Comparison of ENCODE assay signal across 19 cellular contexts in genomic region chr4:108628411-108628810, GRCh38. TPM values are rescaled to one million over a fixed set of nuclear protein-coding genes. Genes with fewer than 3 reads are reported as not detected.
A peak's percentile ranks its signal among the peaks of the same experiment; 100 is the strongest.
DNase-seq lines count a peak whose midpoint lies in the region; ATAC-seq and TF ChIP-seq lines count a peak whose summit lies in the region.
"Had no signal": no experiment of that assay in that cellular context is flagged by ENCODE, and none has a peak within 500 bp of the region (broad histone marks: within the 10 kb centered on the region; RNA-seq: fewer than 3 reads in every experiment).

No MANE protein-coding gene starts in this region.

- no peaks in the 10 kb centered on the region for H3K27me3 Mint-ChIP-seq in CD8-positive, alpha-beta T cell (ENCODE audit: low read depth)
- no peaks in the 10 kb centered on the region for H3K27me3 Mint-ChIP-seq in activated CD4-positive, alpha-beta T cell treated with anti-CD3 and anti-CD28 coated beads, Interleukin-2, amount 10 ng/mL, durations not matched to agents 7 days and 5 days
- H3K27me3 Mint-ChIP-seq: CD4-positive, alpha-beta T cell had no signal

- H3K27ac Mint-ChIP-seq in CD8-positive, alpha-beta T cell = peak overlapping the region; percentile 66
- no peak overlapping the region for H3K27ac Mint-ChIP-seq in activated CD4-positive, alpha-beta T cell treated with anti-CD3 and anti-CD28 coated beads, Interleukin-2, amount 10 ng/mL, durations not matched to agents 7 days and 5 days
- H3K27ac Mint-ChIP-seq: CD4-positive, alpha-beta T cell had no signal

- peaks cover 18% of the 10 kb centered on the region for H3K4me1 Mint-ChIP-seq in CD8-positive, alpha-beta T cell (ENCODE audit: low read depth)
- peaks cover 23% of the 10 kb centered on the region for H3K4me1 Mint-ChIP-seq in activated CD4-positive, alpha-beta T cell treated with anti-CD3 and anti-CD28 coated beads, Interleukin-2, amount 10 ng/mL, durations not matched to agents 7 days and 5 days

- H3K4me3 ChIP-seq in CD8-positive, alpha-beta T cell (ENCODE audit: low read depth, low read length) = no peak overlapping the region
- no peak overlapping the region for H3K4me3 ChIP-seq in SK-N-MC
- H3K4me3 ChIP-seq: SJSA1 had no signal

- intact Hi-C loops in CD8-positive, alpha-beta T cell (cut with DNase I, micrococcal nuclease) = loop anchor here in 1 of 2 experiments (10.0 kb wide), 1 partner anchor 806 kb away; the partner anchor contains the start of gene SEC24B

- ATAC-seq in CD8-positive, alpha-beta T cell = no peak
- ATAC-seq: PC-3 had no signal

- DNase-seq in AG08395 (ENCODE audit: low spot score) (peak; percentile 18), SK-N-MC (ENCODE audit: low read depth, low spot score) (no peak), fibroblast of peridontal ligament (ENCODE audit: extremely low read depth) (peak; percentile 19), GM20000 (ENCODE audit: low spot score) (no peak), GM03348 (ENCODE audit: low spot score) (no peak), AG08396 (ENCODE audit: low spot score) (no peak)
- no peak for DNase-seq in CD8-positive, alpha-beta T cell
- DNase-seq in activated CD4-positive, alpha-beta T cell treated with anti-CD3 and anti-CD28 coated beads, Interleukin-2, amount 10 ng/mL, durations not matched to agents 7 days and 5 days = no peak
- DNase-seq: BE2C; CD4-positive, alpha-beta T cell; DMS79 treated with DMSO at 0.1 percent for 48 hours; GF-D8; H7; KBM-7; NCI-H1436; NCI-H2029; NCI-H748 treated with DMSO at 0.1 percent for 48 hours; PC-3 had no signal

- no peak for TF ChIP-seq CTCF in CD8-positive, alpha-beta T cell (IDR thresholded peaks at IDR 0.05)
- no peak for TF ChIP-seq CTCF in GM20000 (IDR thresholded peaks at IDR 0.05; ENCODE audit: extremely low read depth, missing control alignments)

- peaks cover 12% of the 10 kb centered on the region for H3K4me1 ChIP-seq in CD8-positive, alpha-beta T cell (ENCODE audit: insufficient read depth, low read length)
- H3K4me1 ChIP-seq: BE2C, SJSA1 had no signal

- no peaks in the 10 kb centered on the region for H3K9me3 Mint-ChIP-seq in CD8-positive, alpha-beta T cell
- no peaks in the 10 kb centered on the region for H3K9me3 Mint-ChIP-seq in activated CD4-positive, alpha-beta T cell treated with anti-CD3 and anti-CD28 coated beads, Interleukin-2, amount 10 ng/mL, durations not matched to agents 7 days and 5 days
- H3K9me3 Mint-ChIP-seq: CD4-positive, alpha-beta T cell had no signal

- CTCF ChIA-PET in CD8-positive, alpha-beta T cell (lab: Charles Lee) = interaction anchor here (1.0 to 2.1 kb wide), 2 partner anchors 22 to 610 kb away, joined by 3 to 5 read pairs; partner anchors contain the start of gene OSTC
- CTCF ChIA-PET in activated CD4-positive, alpha-beta T cell treated with anti-CD3 and anti-CD28 coated beads, Interleukin-2, amount 10 ng/mL, durations not matched to agents 7 days and 5 days (lab: Charles Lee) = interaction anchor here (1.3 to 1.5 kb wide), 2 partner anchors 11 to 15 kb away, joined by 4 read pairs; no protein-coding TSS in a partner anchor

- no peaks in the 10 kb centered on the region for H3K9me3 ChIP-seq in CD8-positive, alpha-beta T cell (ENCODE audit: low read length)
- no peaks in the 10 kb centered on the region for H3K9me3 ChIP-seq in SK-N-MC (ENCODE audit: low read depth, low read length)
- H3K9me3 ChIP-seq: BE2C, SJSA1 had no signal

- H3K27me3 ChIP-seq in CD8-positive, alpha-beta T cell (ENCODE audit: insufficient read depth, low read length) = no peaks in the 10 kb centered on the region
- H3K27me3 ChIP-seq: BE2C, SJSA1 had no signal

- H3K4me3 Mint-ChIP-seq in CD8-positive, alpha-beta T cell = no peak overlapping the region
- no peak overlapping the region for H3K4me3 Mint-ChIP-seq in activated CD4-positive, alpha-beta T cell treated with anti-CD3 and anti-CD28 coated beads, Interleukin-2, amount 10 ng/mL, durations not matched to agents 7 days and 5 days
- H3K4me3 Mint-ChIP-seq: CD4-positive, alpha-beta T cell had no signal

- H3K27ac ChIP-seq in CD8-positive, alpha-beta T cell (ENCODE audit: low read depth, low read length) = no peak overlapping the region
- H3K27ac ChIP-seq in SK-N-MC = peak overlapping the region; percentile 54
- H3K27ac ChIP-seq: SJSA1 had no signal

- H3K9ac ChIP-seq in SK-N-MC (ENCODE audit: insufficient read length) = no peak overlapping the region

- peaks cover 89% of the 10 kb centered on the region for H3K36me3 Mint-ChIP-seq in CD8-positive, alpha-beta T cell
- peaks cover 68% of the 10 kb centered on the region for H3K36me3 Mint-ChIP-seq in activated CD4-positive, alpha-beta T cell treated with anti-CD3 and anti-CD28 coated beads, Interleukin-2, amount 10 ng/mL, durations not matched to agents 7 days and 5 days (ENCODE audit: low read depth)

- peaks cover 24% of the 10 kb centered on the region for H3K36me3 ChIP-seq in CD8-positive, alpha-beta T cell (ENCODE audit: insufficient read depth, low read length)
- peaks cover 99% of the 10 kb centered on the region for H3K36me3 ChIP-seq in SK-N-MC (ENCODE audit: insufficient read depth, low read length)

- POLR2A ChIA-PET in CD8-positive, alpha-beta T cell (lab: Charles Lee) = no interaction called here
- POLR2A ChIA-PET in activated CD4-positive, alpha-beta T cell treated with anti-CD3 and anti-CD28 coated beads, Interleukin-2, amount 10 ng/mL, durations not matched to agents 7 days and 5 days (lab: Charles Lee) = interaction anchor here (0.6 kb wide), 1 partner anchor 36 kb away, joined by 5 read pairs; no protein-coding TSS in a partner anchor

RNA-seq across cellular contexts. Expression of gene RPL34, which starts 8.0 kb away (rescaled TPM):
- 1,000 to 10,000 TPM; 3,253 to 3,442 TPM for total RNA-seq in CD8-positive, alpha-beta T cell
- 1,000 to 10,000 TPM; 1,241 to 1,376 TPM for total RNA-seq in activated CD4-positive, alpha-beta T cell treated with anti-CD3 and anti-CD28 coated beads, Interleukin-2, amount 10 ng/mL, durations not matched to agents 7 days and 5 days

RNA-seq across cellular contexts. Expression of gene OSTC, which starts 22.0 kb away (rescaled TPM):
- 10 to 100 TPM; 25.6 to 28.1 TPM for total RNA-seq in CD8-positive, alpha-beta T cell
- 10 to 100 TPM; 70.2 to 77.6 TPM for total RNA-seq in activated CD4-positive, alpha-beta T cell treated with anti-CD3 and anti-CD28 coated beads, Interleukin-2, amount 10 ng/mL, durations not matched to agents 7 days and 5 days

Comparison
In these comparisons a context has a peak if more than half of its experiments do, and no peak if none do; other contexts are left out.
1. DNase-seq: peak in AG08395 (single experiment) and fibroblast of peridontal ligament (single experiment); none in CD8-positive, alpha-beta T cell (0 of 7), SK-N-MC (single experiment), GM20000 (single experiment), activated CD4-positive, alpha-beta T cell treated with anti-CD3 and anti-CD28 coated beads, Interleukin-2, amount 10 ng/mL, durations not matched to agents 7 days and 5 days (single experiment), GM03348 (single experiment) and AG08396 (single experiment).